Comparison of ENCODE assay signal across 9 cellular contexts in the genomic region with DNA sequence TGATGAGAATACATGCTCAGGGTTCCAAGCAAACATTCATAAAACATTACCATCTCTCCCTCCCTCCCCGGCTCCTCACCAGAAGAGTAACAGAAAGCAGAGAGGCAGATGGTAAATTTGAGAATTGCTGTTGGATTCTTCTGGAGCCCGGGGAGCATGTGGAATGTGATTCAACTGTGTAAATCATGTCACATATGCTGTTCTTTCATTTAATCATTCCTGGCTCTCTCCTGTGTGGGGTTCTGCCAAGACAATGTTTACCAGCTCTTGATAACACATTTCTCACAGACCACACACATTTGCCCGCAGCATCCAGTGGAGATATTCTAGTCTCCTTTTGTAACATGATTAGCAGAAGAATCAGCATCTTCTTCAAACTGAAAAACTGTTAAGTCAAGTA. TPM values are rescaled to one million over a fixed set of nuclear protein-coding genes. Genes with fewer than 3 reads are reported as not detected.
DNase-seq lines count a peak whose midpoint lies in the region; ATAC-seq and TF ChIP-seq lines count a peak whose summit lies in the region.
"Had no signal": no experiment of that assay in that cellular context is flagged by ENCODE, and none has a peak within 500 bp of the region (broad histone marks: within the 10 kb centered on the region; RNA-seq: fewer than 3 reads in every experiment).

No MANE protein-coding gene starts in this region.

- peak overlapping the region; percentile 32 for H2BK5ac ChIP-seq in IMR-90 (ENCODE audit: low read depth, low read length, poor library complexity, severe bottlenecking)

- H4K8ac ChIP-seq in IMR-90 (ENCODE audit: low read depth in 2 of 2, low read length in 2 of 2): no peak overlapping the region

- H3K14ac ChIP-seq in IMR-90 (replicated peaks; ENCODE audit: low read depth, low read length): no peak overlapping the region

- TF ChIP-seq CTCF in IMR-90 (conservative IDR thresholded peaks at IDR 0.05; ENCODE audit: low read depth, low read length): no peak
- TF ChIP-seq CTCF in VCaP (conservative IDR thresholded peaks at IDR 0.05): no peak
- TF ChIP-seq CTCF in sigmoid colon (IDR thresholded peaks at IDR 0.05): no peak

- no peak overlapping the region for H3K27ac Mint-ChIP-seq in activated naive CD4-positive, alpha-beta T cell treated with anti-CD3 and anti-CD28 coated beads, Interleukin-2, amount 10 ng/mL, durations not matched to agents 7 days and 5 days
- H3K27ac Mint-ChIP-seq: activated CD4-positive, alpha-beta T cell treated with anti-CD3 and anti-CD28 coated beads, Interleukin-2, amount 10 ng/mL, durations not matched to agents 7 days and 5 days had no signal

- H2AK9ac ChIP-seq in IMR-90 (replicated peaks; ENCODE audit: low read depth, low read length, poor library complexity): peak overlapping the region; percentile 77

- no peaks in the 10 kb centered on the region for H4K20me1 ChIP-seq in IMR-90 (ENCODE audit: insufficient read depth, low read length)

- in situ Hi-C loops in IMR-90 (cut with MboI; ENCODE audit: low sequenced_read_pairs): no loop called here

- H3K9ac ChIP-seq in IMR-90 (ENCODE audit: low read depth, low read length): no peak overlapping the region

- H3K9me1 ChIP-seq in IMR-90 (ENCODE audit: insufficient read depth, low read length): peaks cover 16% of the 10 kb centered on the region

- H3K9me3 ChIP-seq in IMR-90 (ENCODE audit: control insufficient read depth, insufficient read depth, low read length) (no peaks in the 10 kb centered on the region), right cardiac atrium (ENCODE audit: control insufficient read depth, low read length) (no peaks in the 10 kb centered on the region), sigmoid colon (no peaks in the 10 kb centered on the region)

- CTCF ChIA-PET in IMR-90 (lab: Yijun Ruan, JAX): no interaction called here
- CTCF ChIA-PET in activated naive CD4-positive, alpha-beta T cell treated with anti-CD3 and anti-CD28 coated beads, Interleukin-2, amount 10 ng/mL, durations not matched to agents 7 days and 5 days (lab: Charles Lee): no interaction called here

- no peak overlapping the region for H3K56ac ChIP-seq in IMR-90 (ENCODE audit: extremely low read depth, insufficient read depth, low read length)

- H3K23ac ChIP-seq in IMR-90 (ENCODE audit: low read depth, low read length): peak overlapping the region; percentile 18; the same call in 1 of the 2 replicates

- no peaks in the 10 kb centered on the region for H3K4me1 Mint-ChIP-seq in activated naive CD4-positive, alpha-beta T cell treated with anti-CD3 and anti-CD28 coated beads, Interleukin-2, amount 10 ng/mL, durations not matched to agents 7 days and 5 days
- H3K4me1 Mint-ChIP-seq: activated CD4-positive, alpha-beta T cell treated with anti-CD3 and anti-CD28 coated beads, Interleukin-2, amount 10 ng/mL, durations not matched to agents 7 days and 5 days had no signal

- peak overlapping the region; percentile 71; the same call in 1 of the 2 replicates for H2AK5ac ChIP-seq in IMR-90 (ENCODE audit: low read depth, low read length)

- H3K4me3 ChIP-seq in IMR-90 (ENCODE audit: insufficient read depth, low read depth, low read length) (no peak overlapping the region), right cardiac atrium (ENCODE audit: low read length) (no peak overlapping the region), sigmoid colon (no peak overlapping the region)

- dilution Hi-C loops in IMR-90 (cut with HindIII; ENCODE audit: low sequenced_read_pairs, unreplicated experiment): no loop called here

- no peaks in the 10 kb centered on the region for H3K27me3 ChIP-seq in IMR-90 (ENCODE audit: control insufficient read depth, insufficient read depth, low read length)
- no peaks in the 10 kb centered on the region for H3K27me3 ChIP-seq in right cardiac atrium (ENCODE audit: control insufficient read depth, insufficient read depth)
- no peaks in the 10 kb centered on the region for H3K27me3 ChIP-seq in sigmoid colon

- TF ChIP-seq POLR2A in IMR-90 (IDR thresholded peaks at IDR 0.05; ENCODE audit: low read depth, low read length): no peak
- no peak for TF ChIP-seq POLR2A in sigmoid colon (IDR thresholded peaks at IDR 0.05)

- H3K4me1 ChIP-seq in IMR-90 (ENCODE audit: control insufficient read depth, insufficient read depth, low read length) (peaks cover 9% of the 10 kb centered on the region), right cardiac atrium (ENCODE audit: control insufficient read depth, insufficient read depth, low read length) (no peaks in the 10 kb centered on the region), sigmoid colon (peaks cover 0 to 24% (median 15%) of the 10 kb centered on the region in 4 donors)

- peaks cover 13% of the 10 kb centered on the region for H3K27me3 Mint-ChIP-seq in activated naive CD4-positive, alpha-beta T cell treated with anti-CD3 and anti-CD28 coated beads, Interleukin-2, amount 10 ng/mL, durations not matched to agents 7 days and 5 days

- ATAC-seq in IMR-90 (ENCODE audit: low read depth): peak; percentile 77
- ATAC-seq in right cardiac atrium: peak; percentile 42 to 55
- no peak for ATAC-seq in HG03457 (IDR thresholded peaks at IDR 0.05; ENCODE audit: unreplicated experiment)

- TF ChIP-seq EP300 in sigmoid colon (IDR thresholded peaks at IDR 0.05): peak in 1 of 4 donors; percentile 10

- BruUV-seq in IMR-90 (replicated peaks; lab: Mats Ljungman, UMichigan): no TSS peak

- no peaks in the 10 kb centered on the region for H3K79me1 ChIP-seq in IMR-90 (ENCODE audit: low read depth in 1 of 2, low read length in 2 of 2)

- H2BK20ac ChIP-seq in IMR-90 (ENCODE audit: low read depth, low read length): peak overlapping the region; percentile 31; the same call in 1 of the 2 replicates

- TF ChIP-seq RAD21 in IMR-90 (IDR thresholded peaks at IDR 0.05; ENCODE audit: low read length): no peak

- no peaks in the 10 kb centered on the region for H3K36me3 Mint-ChIP-seq in activated naive CD4-positive, alpha-beta T cell treated with anti-CD3 and anti-CD28 coated beads, Interleukin-2, amount 10 ng/mL, durations not matched to agents 7 days and 5 days

- H4K5ac ChIP-seq in IMR-90 (ENCODE audit: low read depth, low read length): no peak overlapping the region

- H3K27ac ChIP-seq in IMR-90 (ENCODE audit: insufficient read depth, low read length) (no peak overlapping the region), VCaP (peak overlapping the region; percentile 33), right cardiac atrium (ENCODE audit: low read length) (peak overlapping the region; percentile 84), sigmoid colon (peak overlapping the region in 3 of 4 donors; percentile 62)

- no CpG with 5 or more reads among the region's 3 CpGs for WGBS in IMR-90 (ENCODE audit: extremely low coverage in 2 of 2, insufficient read length in 1 of 2), 2 experiments
- WGBS in right cardiac atrium: 35% methylated on average over 3 of the region's 3 CpGs
- 19 to 50% methylated on average over 3 of the region's 3 CpGs for WGBS in sigmoid colon, 2 donors

- H3K4ac ChIP-seq in IMR-90 (ENCODE audit: low read depth, low read length): peak overlapping the region; percentile 49; the same call in 1 of the 2 replicates

- intact Hi-C loops in IMR-90 (cut with micrococcal nuclease): no loop called here
- intact Hi-C loops in right cardiac atrium (cut with DNase I): no loop called here
- intact Hi-C loops in sigmoid colon (cut with DNase I): no loop called here

- H3K18ac ChIP-seq in IMR-90 (ENCODE audit: low read depth, low read length): no peak overlapping the region

- H2BK15ac ChIP-seq in IMR-90 (ENCODE audit: low read depth, low read length): peak overlapping the region; percentile 57; the same call in 1 of the 3 replicates

- 0 out of 2 replicates have a peak overlapping the region, but pooled peaks have one; percentile 46 for H4K91ac ChIP-seq in IMR-90 (ENCODE audit: insufficient read depth, low read depth, low read length)

- DNase-seq in IMR-90 (peak; percentile 60), right cardiac atrium (no peak), sigmoid colon (no peak), NCI-H82 (lab: John Stamatoyannopoulos, UW) (no peak), NCI-H146 treated with DMSO at 0.1 percent for 48 hours (lab: John Stamatoyannopoulos, UW; ENCODE audit: unreplicated experiment) (no peak)
- DNase-seq in activated naive CD4-positive, alpha-beta T cell treated with anti-CD3 and anti-CD28 coated beads, Interleukin-2, amount 10 ng/mL, durations not matched to agents 7 days and 5 days: no peak
- DNase-seq: activated CD4-positive, alpha-beta T cell treated with anti-CD3 and anti-CD28 coated beads, Interleukin-2, amount 10 ng/mL, durations not matched to agents 7 days and 5 days had no signal

- no peaks in the 10 kb centered on the region for H3K9me3 Mint-ChIP-seq in activated naive CD4-positive, alpha-beta T cell treated with anti-CD3 and anti-CD28 coated beads, Interleukin-2, amount 10 ng/mL, durations not matched to agents 7 days and 5 days
- H3K9me3 Mint-ChIP-seq: activated CD4-positive, alpha-beta T cell treated with anti-CD3 and anti-CD28 coated beads, Interleukin-2, amount 10 ng/mL, durations not matched to agents 7 days and 5 days had no signal

- H3K4me2 ChIP-seq in IMR-90 (ENCODE audit: low read depth, low read length): peak overlapping the region; percentile 42; the same call in 1 of the 2 replicates

- POLR2A ChIA-PET in IMR-90 (lab: Charles Lee; ENCODE audit: unreplicated experiment): no interaction called here

- H3K36me3 ChIP-seq in IMR-90 (ENCODE audit: control insufficient read depth, insufficient read depth, low read length) (peaks cover 13% of the 10 kb centered on the region), sigmoid colon (peaks cover 0 to 40% (median 10%) of the 10 kb centered on the region in 4 donors)

- no peak overlapping the region for H2AFZ ChIP-seq in IMR-90 (replicated peaks; ENCODE audit: low read length, poor library complexity)

- H2BK120ac ChIP-seq in IMR-90 (ENCODE audit: low read depth, low read length): peak overlapping the region; percentile 3; the same call in 1 of the 2 replicates

- no peak overlapping the region for H3K4me3 Mint-ChIP-seq in activated naive CD4-positive, alpha-beta T cell treated with anti-CD3 and anti-CD28 coated beads, Interleukin-2, amount 10 ng/mL, durations not matched to agents 7 days and 5 days
- H3K4me3 Mint-ChIP-seq: activated CD4-positive, alpha-beta T cell treated with anti-CD3 and anti-CD28 coated beads, Interleukin-2, amount 10 ng/mL, durations not matched to agents 7 days and 5 days had no signal

TF ChIP-seq in IMR-90, 13 proteins besides CTCF, POLR2A, EP300 and RAD21 (continues in another document):
- no peak for TF ChIP-seq RCOR1 (IDR thresholded peaks at IDR 0.05; ENCODE audit: insufficient replicate concordance, low read length)
- no peak for TF ChIP-seq MXI1 (IDR thresholded peaks at IDR 0.05; ENCODE audit: borderline replicate concordance, low read depth, low read length)
- TF ChIP-seq CEBPB (IDR thresholded peaks at IDR 0.05; ENCODE audit: low read depth, low read length): no peak
- no peak for TF ChIP-seq CHD1 (IDR thresholded peaks at IDR 0.05; ENCODE audit: low read depth, low read length)

RNA-seq across cellular contexts. Expression of a gene that starts 23.4 kb away (rescaled TPM):
- 12.7 and 17.2 TPM in 2 replicates for total RNA-seq in IMR-90 (2012; rRNA removed)
- polyA plus RNA-seq in IMR-90 (2012; rRNA removed): 12.9 and 14.1 TPM in 2 replicates
- polyA plus RNA-seq in IMR-90 (2012; cell fraction: cytosol; rRNA removed): 1.7 and 2.5 TPM in 2 replicates
- 32.2 and 127 TPM in 2 replicates for polyA plus RNA-seq in IMR-90 (2012; cell fraction: nucleus; rRNA removed; ENCODE audit: low replicate concordance)
- 10 to 100 TPM; 32.9 to 44.5 (median 36.9) TPM for total RNA-seq in right cardiac atrium
- polyA plus RNA-seq in right cardiac atrium: 24.1 TPM
- total RNA-seq in sigmoid colon: 10 to 100 TPM; 28.8 to 78.1 (median 52.2) TPM
- polyA plus RNA-seq in sigmoid colon: 10 to 100 TPM in 1 of 3 donors, 1 to 10 TPM in 2; 7.8 to 12.2 (median 8.3) TPM
